ENCODE assay signal across 2 cellular contexts in the genomic region with DNA sequence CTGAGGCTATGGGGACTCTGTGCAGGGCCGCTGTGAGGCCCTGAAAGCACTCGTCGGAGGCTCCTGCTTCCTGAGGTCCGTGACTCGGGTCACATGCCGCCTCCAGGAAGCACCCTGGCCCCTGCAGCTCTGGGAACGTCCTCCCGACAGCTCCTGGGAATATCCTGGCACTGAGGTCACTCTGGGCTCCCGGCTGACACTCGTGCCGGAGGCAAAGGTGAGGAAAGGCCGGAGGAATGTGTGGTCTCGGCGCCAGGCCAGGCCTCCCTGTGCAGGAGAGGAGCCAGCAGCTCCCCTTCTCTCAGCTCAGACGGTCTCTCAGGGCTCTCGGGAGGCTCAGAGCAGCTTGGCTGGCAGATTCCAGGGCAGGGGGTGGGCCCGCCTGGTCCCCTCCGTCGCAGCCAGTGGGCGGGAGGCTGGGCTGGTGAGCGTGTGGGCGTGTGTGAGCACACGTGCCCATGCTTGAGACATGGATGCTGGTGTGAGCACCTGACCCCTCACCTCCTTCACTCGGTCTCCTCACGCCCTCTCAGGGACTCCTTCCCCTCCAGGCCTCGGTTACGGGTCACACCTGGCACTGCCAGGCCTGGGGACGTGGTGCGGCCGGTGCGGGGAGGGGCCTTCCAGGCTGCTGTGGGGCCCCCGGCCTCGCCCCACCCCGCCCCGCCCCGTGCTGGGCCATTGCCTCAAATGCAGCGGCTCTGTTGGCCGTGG.
A peak's percentile ranks its signal among the peaks of the same experiment; 100 is the strongest.
TF ChIP-seq lines count a peak whose summit lies in the region.

No MANE protein-coding gene starts in this region.

TF ChIP-seq in HEK293, 187 proteins besides CTCF, POLR2A, EP300 and RAD21 (continued from another document and continues in another):
- TF ChIP-seq, protein P1, sequence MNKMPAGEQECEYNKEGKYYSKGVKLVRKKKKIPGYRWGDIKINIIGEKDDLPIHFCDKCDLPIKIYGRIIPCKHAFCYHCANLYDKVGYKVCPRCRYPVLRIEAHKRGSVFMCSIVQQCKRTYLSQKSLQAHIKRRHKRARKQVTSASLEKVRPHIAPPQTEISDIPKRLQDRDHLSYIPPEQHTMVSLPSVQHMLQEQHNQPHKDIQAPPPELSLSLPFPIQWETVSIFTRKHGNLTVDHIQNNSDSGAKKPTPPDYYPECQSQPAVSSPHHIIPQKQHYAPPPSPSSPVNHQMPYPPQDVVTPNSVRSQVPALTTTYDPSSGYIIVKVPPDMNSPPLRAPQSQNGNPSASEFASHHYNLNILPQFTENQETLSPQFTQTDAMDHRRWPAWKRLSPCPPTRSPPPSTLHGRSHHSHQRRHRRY (tag by site-specific recombination; IDR thresholded peaks at IDR 0.05), result no peak
- TF ChIP-seq ZNF354C (tag by site-specific recombination; IDR thresholded peaks at IDR 0.05; ENCODE audit: borderline replicate concordance, low read depth) (no peak), SP7 (tag by site-specific recombination; IDR thresholded peaks at IDR 0.05) (peak; percentile 91), ZNF16 (tag by site-specific recombination; IDR thresholded peaks at IDR 0.05; ENCODE audit: low read depth) (no peak), ZNF624 (tag by site-specific recombination; IDR thresholded peaks at IDR 0.05) (no peak), OSR2 (tag by site-specific recombination; IDR thresholded peaks at IDR 0.05) (peak; percentile 89), ZNF391 (tag by site-specific recombination; IDR thresholded peaks at IDR 0.05; ENCODE audit: borderline replicate concordance, low read depth) (peak; percentile 92; the same call in 1 of the 2 replicates), MZF1 (tag by site-specific recombination; IDR thresholded peaks at IDR 0.05; ENCODE audit: borderline replicate concordance) (no peak), ZNF211 (tag by site-specific recombination; IDR thresholded peaks at IDR 0.05; ENCODE audit: low read depth) (no peak), ZNF514 (tag by site-specific recombination; IDR thresholded peaks at IDR 0.05) (no peak), ZNF664 (tag by site-specific recombination; IDR thresholded peaks at IDR 0.05) (no peak), ZNF660 (tag by site-specific recombination; IDR thresholded peaks at IDR 0.05) (peak; percentile 40; the same call in 1 of the 2 replicates), ZNF561 (tag by site-specific recombination; IDR thresholded peaks at IDR 0.05; ENCODE audit: borderline replicate concordance) (no peak), ZNF768 (tag by site-specific recombination; IDR thresholded peaks at IDR 0.05) (no peak), KLF7 (tag by site-specific recombination; IDR thresholded peaks at IDR 0.05; ENCODE audit: borderline replicate concordance) (peak; percentile 92), ZNF629 (tag by site-specific recombination; IDR thresholded peaks at IDR 0.05) (peak; percentile 88), ZNF792 (tag by site-specific recombination; IDR thresholded peaks at IDR 0.05) (no peak)
- TF ChIP-seq, protein P2, sequence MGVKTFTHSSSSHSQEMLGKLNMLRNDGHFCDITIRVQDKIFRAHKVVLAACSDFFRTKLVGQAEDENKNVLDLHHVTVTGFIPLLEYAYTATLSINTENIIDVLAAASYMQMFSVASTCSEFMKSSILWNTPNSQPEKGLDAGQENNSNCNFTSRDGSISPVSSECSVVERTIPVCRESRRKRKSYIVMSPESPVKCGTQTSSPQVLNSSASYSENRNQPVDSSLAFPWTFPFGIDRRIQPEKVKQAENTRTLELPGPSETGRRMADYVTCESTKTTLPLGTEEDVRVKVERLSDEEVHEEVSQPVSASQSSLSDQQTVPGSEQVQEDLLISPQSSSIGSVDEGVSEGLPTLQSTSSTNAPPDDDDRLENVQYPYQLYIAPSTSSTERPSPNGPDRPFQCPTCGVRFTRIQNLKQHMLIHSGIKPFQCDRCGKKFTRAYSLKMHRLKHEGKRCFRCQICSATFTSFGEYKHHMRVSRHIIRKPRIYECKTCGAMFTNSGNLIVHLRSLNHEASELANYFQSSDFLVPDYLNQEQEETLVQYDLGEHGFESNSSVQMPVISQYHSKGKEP (tag by site-specific recombination; IDR thresholded peaks at IDR 0.05), result no peak
- TF ChIP-seq, protein P3, sequence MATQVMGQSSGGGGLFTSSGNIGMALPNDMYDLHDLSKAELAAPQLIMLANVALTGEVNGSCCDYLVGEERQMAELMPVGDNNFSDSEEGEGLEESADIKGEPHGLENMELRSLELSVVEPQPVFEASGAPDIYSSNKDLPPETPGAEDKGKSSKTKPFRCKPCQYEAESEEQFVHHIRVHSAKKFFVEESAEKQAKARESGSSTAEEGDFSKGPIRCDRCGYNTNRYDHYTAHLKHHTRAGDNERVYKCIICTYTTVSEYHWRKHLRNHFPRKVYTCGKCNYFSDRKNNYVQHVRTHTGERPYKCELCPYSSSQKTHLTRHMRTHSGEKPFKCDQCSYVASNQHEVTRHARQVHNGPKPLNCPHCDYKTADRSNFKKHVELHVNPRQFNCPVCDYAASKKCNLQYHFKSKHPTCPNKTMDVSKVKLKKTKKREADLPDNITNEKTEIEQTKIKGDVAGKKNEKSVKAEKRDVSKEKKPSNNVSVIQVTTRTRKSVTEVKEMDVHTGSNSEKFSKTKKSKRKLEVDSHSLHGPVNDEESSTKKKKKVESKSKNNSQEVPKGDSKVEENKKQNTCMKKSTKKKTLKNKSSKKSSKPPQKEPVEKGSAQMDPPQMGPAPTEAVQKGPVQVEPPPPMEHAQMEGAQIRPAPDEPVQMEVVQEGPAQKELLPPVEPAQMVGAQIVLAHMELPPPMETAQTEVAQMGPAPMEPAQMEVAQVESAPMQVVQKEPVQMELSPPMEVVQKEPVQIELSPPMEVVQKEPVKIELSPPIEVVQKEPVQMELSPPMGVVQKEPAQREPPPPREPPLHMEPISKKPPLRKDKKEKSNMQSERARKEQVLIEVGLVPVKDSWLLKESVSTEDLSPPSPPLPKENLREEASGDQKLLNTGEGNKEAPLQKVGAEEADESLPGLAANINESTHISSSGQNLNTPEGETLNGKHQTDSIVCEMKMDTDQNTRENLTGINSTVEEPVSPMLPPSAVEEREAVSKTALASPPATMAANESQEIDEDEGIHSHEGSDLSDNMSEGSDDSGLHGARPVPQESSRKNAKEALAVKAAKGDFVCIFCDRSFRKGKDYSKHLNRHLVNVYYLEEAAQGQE (tag by site-specific recombination; IDR thresholded peaks at IDR 0.05), result no peak
- TF ChIP-seq, protein P4, sequence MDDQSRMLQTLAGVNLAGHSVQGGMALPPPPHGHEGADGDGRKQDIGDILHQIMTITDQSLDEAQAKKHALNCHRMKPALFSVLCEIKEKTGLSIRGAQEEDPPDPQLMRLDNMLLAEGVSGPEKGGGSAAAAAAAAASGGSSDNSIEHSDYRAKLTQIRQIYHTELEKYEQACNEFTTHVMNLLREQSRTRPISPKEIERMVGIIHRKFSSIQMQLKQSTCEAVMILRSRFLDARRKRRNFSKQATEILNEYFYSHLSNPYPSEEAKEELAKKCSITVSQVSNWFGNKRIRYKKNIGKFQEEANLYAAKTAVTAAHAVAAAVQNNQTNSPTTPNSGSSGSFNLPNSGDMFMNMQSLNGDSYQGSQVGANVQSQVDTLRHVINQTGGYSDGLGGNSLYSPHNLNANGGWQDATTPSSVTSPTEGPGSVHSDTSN (CRISPR knock-in tag; IDR thresholded peaks at IDR 0.05), result peak; percentile 84; the same call in 1 of the 2 replicates

TF ChIP-seq in K562, 482 proteins besides CTCF, POLR2A, EP300 and RAD21 (continued from another document):
- TF ChIP-seq, protein P5, sequence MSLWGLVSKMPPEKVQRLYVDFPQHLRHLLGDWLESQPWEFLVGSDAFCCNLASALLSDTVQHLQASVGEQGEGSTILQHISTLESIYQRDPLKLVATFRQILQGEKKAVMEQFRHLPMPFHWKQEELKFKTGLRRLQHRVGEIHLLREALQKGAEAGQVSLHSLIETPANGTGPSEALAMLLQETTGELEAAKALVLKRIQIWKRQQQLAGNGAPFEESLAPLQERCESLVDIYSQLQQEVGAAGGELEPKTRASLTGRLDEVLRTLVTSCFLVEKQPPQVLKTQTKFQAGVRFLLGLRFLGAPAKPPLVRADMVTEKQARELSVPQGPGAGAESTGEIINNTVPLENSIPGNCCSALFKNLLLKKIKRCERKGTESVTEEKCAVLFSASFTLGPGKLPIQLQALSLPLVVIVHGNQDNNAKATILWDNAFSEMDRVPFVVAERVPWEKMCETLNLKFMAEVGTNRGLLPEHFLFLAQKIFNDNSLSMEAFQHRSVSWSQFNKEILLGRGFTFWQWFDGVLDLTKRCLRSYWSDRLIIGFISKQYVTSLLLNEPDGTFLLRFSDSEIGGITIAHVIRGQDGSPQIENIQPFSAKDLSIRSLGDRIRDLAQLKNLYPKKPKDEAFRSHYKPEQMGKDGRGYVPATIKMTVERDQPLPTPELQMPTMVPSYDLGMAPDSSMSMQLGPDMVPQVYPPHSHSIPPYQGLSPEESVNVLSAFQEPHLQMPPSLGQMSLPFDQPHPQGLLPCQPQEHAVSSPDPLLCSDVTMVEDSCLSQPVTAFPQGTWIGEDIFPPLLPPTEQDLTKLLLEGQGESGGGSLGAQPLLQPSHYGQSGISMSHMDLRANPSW (CRISPR knock-in tag; IDR thresholded peaks at IDR 0.05), result no peak
- TF ChIP-seq MAZ (CRISPR knock-in tag; conservative IDR thresholded peaks at IDR 0.05 in 1 of 2, IDR thresholded peaks at IDR 0.05 in 1 of 2) (peak in 1 of 2 experiments; percentile 38; a peak in 3 of 4 replicates), GABPB1 (CRISPR knock-in tag; IDR thresholded peaks at IDR 0.05) (0 out of 2 replicates have a peak, but pooled peaks have one; percentile 32), ZFP30 (CRISPR knock-in tag; IDR thresholded peaks at IDR 0.05; ENCODE audit: borderline replicate concordance) (no peak), ATF1 (CRISPR knock-in tag; IDR thresholded peaks at IDR 0.05) (no peak), ATF1 (tag; IDR thresholded peaks at IDR 0.05) (0 out of 2 replicates have a peak, but pooled peaks have one; percentile 25), CTBP1 (IDR thresholded peaks at IDR 0.05; ENCODE audit: borderline replicate concordance) (peak; percentile 72), KDM4B (IDR thresholded peaks at IDR 0.05; ENCODE audit: borderline replicate concordance in 2 of 2, low read depth in 1 of 2) (0 out of 4 replicates have a peak, but pooled peaks of 1 of the 2 experiments have one; percentile 2), RB1 (IDR thresholded peaks at IDR 0.05; ENCODE audit: low read depth) (peak; percentile 5; the same call in 1 of the 2 replicates), LEF1 (IDR thresholded peaks at IDR 0.05) (0 out of 2 replicates have a peak, but pooled peaks have one; percentile 27), SIRT6 (IDR thresholded peaks at IDR 0.05; ENCODE audit: low read depth, low read length) (peak; percentile 70), ZFX (CRISPR knock-in tag; IDR thresholded peaks at IDR 0.05) (peak; percentile 87), RBM14 (IDR thresholded peaks at IDR 0.05; ENCODE audit: borderline replicate concordance, insufficient read depth, low read depth, low read length) (no peak), L3MBTL2 (IDR thresholded peaks at IDR 0.05) (peak; percentile 95), ZNF699 (CRISPR knock-in tag; IDR thresholded peaks at IDR 0.05; ENCODE audit: insufficient replicate concordance) (no peak)
- TF ChIP-seq, protein P6, sequence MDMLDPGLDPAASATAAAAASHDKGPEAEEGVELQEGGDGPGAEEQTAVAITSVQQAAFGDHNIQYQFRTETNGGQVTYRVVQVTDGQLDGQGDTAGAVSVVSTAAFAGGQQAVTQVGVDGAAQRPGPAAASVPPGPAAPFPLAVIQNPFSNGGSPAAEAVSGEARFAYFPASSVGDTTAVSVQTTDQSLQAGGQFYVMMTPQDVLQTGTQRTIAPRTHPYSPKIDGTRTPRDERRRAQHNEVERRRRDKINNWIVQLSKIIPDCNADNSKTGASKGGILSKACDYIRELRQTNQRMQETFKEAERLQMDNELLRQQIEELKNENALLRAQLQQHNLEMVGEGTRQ (CRISPR knock-in tag; IDR thresholded peaks at IDR 0.05), result peak; percentile 56
- TF ChIP-seq, protein P7, sequence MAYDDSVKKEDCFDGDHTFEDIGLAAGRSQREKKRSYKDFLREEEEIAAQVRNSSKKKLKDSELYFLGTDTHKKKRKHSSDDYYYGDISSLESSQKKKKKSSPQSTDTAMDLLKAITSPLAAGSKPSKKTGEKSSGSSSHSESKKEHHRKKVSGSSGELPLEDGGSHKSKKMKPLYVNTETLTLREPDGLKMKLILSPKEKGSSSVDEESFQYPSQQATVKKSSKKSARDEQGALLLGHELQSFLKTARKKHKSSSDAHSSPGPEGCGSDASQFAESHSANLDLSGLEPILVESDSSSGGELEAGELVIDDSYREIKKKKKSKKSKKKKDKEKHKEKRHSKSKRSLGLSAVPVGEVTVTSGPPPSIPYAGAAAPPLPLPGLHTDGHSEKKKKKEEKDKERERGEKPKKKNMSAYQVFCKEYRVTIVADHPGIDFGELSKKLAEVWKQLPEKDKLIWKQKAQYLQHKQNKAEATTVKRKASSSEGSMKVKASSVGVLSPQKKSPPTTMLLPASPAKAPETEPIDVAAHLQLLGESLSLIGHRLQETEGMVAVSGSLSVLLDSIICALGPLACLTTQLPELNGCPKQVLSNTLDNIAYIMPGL (CRISPR knock-in tag; IDR thresholded peaks at IDR 0.05), result no peak
